11 cellular contexts compared by ENCODE assay signal in the genomic region with DNA sequence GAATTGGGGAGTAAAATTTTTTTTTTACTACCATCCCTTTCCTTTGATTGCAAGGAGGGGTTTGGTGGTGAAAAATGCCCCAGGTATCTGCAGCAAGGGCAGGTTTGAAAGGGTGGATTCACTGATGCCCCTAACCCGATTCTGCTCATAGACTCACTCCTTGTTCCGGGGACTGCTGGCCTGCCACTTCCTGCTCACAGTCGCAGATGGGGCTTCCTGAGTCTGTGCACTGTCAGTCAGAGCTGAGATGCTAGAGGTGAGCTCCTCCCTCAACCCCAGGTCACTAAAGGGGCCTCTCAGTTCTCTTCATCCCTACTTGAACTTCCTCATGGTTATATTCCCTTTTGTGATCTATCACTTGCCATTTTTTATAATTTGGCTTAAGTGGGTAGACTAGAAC.
DNase-seq lines count a peak whose midpoint lies in the region; ATAC-seq and TF ChIP-seq lines count a peak whose summit lies in the region.
"Had no signal": no experiment of that assay in that cellular context is flagged by ENCODE, and none has a peak within 500 bp of the region (broad histone marks: within the 10 kb centered on the region; RNA-seq: fewer than 3 reads in every experiment).

No MANE protein-coding gene starts in this region.

- H3K36me3 Mint-ChIP-seq in activated naive CD8-positive, alpha-beta T cell treated with anti-CD3 and anti-CD28 coated beads, Interleukin-2, amount 50 U/mL, for 24 hours (ENCODE audit: low read depth): peaks cover 28% of the 10 kb centered on the region

- H2AFZ ChIP-seq in DND-41 (ENCODE audit: low read depth, low read length): no peak overlapping the region

- no peak overlapping the region for H3K4me2 ChIP-seq in DND-41 (ENCODE audit: insufficient read depth, low read length)

- peak overlapping the region; percentile 68 for H3K27ac Mint-ChIP-seq in activated naive CD8-positive, alpha-beta T cell treated with anti-CD3 and anti-CD28 coated beads, Interleukin-2, amount 50 U/mL, for 24 hours

- no peak overlapping the region for H3K27ac ChIP-seq in DND-41 (ENCODE audit: low read length)
- H3K27ac ChIP-seq: left lung had no signal

- no peak overlapping the region for H3K4me3 ChIP-seq in DND-41 (ENCODE audit: low read depth in 1 of 2, low read length in 2 of 2)
- H3K4me3 ChIP-seq: K562, left lung had no signal

- no peak for TF ChIP-seq CTCF in DND-41 (IDR thresholded peaks at IDR 0.05; ENCODE audit: borderline replicate concordance, extremely low read depth, low read length, poor library complexity, severe bottlenecking)

- no peaks in the 10 kb centered on the region for H3K9me3 ChIP-seq in DND-41 (ENCODE audit: insufficient read depth, low read length, severe bottlenecking)
- H3K9me3 ChIP-seq: left lung had no signal

- H3K4me3 Mint-ChIP-seq in activated naive CD8-positive, alpha-beta T cell treated with anti-CD3 and anti-CD28 coated beads, Interleukin-2, amount 50 U/mL, for 24 hours: no peak overlapping the region

- peaks cover 8% of the 10 kb centered on the region for H3K9me3 Mint-ChIP-seq in activated naive CD8-positive, alpha-beta T cell treated with anti-CD3 and anti-CD28 coated beads, Interleukin-2, amount 50 U/mL, for 24 hours

- H3K4me1 ChIP-seq in DND-41 (ENCODE audit: insufficient read depth, low read length): no peaks in the 10 kb centered on the region
- H3K4me1 ChIP-seq: left lung had no signal

- H4K20me1 ChIP-seq in DND-41 (ENCODE audit: insufficient read depth, low read length): no peaks in the 10 kb centered on the region

- no peaks in the 10 kb centered on the region for H3K27me3 Mint-ChIP-seq in activated naive CD8-positive, alpha-beta T cell treated with anti-CD3 and anti-CD28 coated beads, Interleukin-2, amount 50 U/mL, for 24 hours

- no peaks in the 10 kb centered on the region for H3K27me3 ChIP-seq in DND-41 (ENCODE audit: insufficient read depth, low read length, poor library complexity)
- H3K27me3 ChIP-seq: left lung had no signal

- no peaks in the 10 kb centered on the region for H3K79me2 ChIP-seq in DND-41 (ENCODE audit: insufficient read depth, low read length)

- DNase-seq in DND-41 (peak; percentile 26), Kasumi-1 (lab: John Stamatoyannopoulos, UW) (peak; percentile 22 to 26), hypothalamus (lab: John Stamatoyannopoulos, UW) (no peak)
- DNase-seq in activated naive CD8-positive, alpha-beta T cell treated with anti-CD3 and anti-CD28 coated beads, Interleukin-2, amount 50 U/mL, for 24 hours: peak; percentile 22
- DNase-seq: left lung, OCI-M1 had no signal

- H3K4me1 Mint-ChIP-seq in activated naive CD8-positive, alpha-beta T cell treated with anti-CD3 and anti-CD28 coated beads, Interleukin-2, amount 50 U/mL, for 24 hours: peaks cover 23% of the 10 kb centered on the region

- H3K9ac ChIP-seq in DND-41 (ENCODE audit: low read depth, low read length): no peak overlapping the region

- H3K36me3 ChIP-seq in DND-41 (ENCODE audit: insufficient read depth, low read length): no peaks in the 10 kb centered on the region
- H3K36me3 ChIP-seq: left lung had no signal

- ATAC-seq in DND-41 (ENCODE audit: insufficient read depth, low read depth) (peak; percentile 82), GM21528 (IDR thresholded peaks at IDR 0.05; ENCODE audit: low FRiP score, unreplicated experiment) (peak; percentile 75), SK-N-SH treated with all-trans-retinoic acid at 6 μM for 48 hours (no peak), HG02763 (IDR thresholded peaks at IDR 0.05; ENCODE audit: unreplicated experiment) (no peak), HG02571 (IDR thresholded peaks at IDR 0.05; ENCODE audit: unreplicated experiment) (no peak)
- ATAC-seq in activated naive CD8-positive, alpha-beta T cell treated with anti-CD3 and anti-CD28 coated beads, Interleukin-2, amount 50 U/mL, for 24 hours: peak; percentile 83
- ATAC-seq: K562, left lung had no signal

TF ChIP-seq in SK-N-SH treated with all-trans-retinoic acid at 6 μM for 48 hours, 23 proteins besides CTCF, POLR2A, EP300 and RAD21:
- TF ChIP-seq GLIS3 (CRISPR knock-in tag; IDR thresholded peaks at IDR 0.05): no peak

Comparison
In these comparisons a context has a peak if more than half of its experiments do, and no peak if none do; other contexts are left out.
1. ATAC-seq: peak in DND-41 (single experiment), GM21528 (single experiment) and activated naive CD8-positive, alpha-beta T cell treated with anti-CD3 and anti-CD28 coated beads, Interleukin-2, amount 50 U/mL, for 24 hours (single experiment); none in SK-N-SH treated with all-trans-retinoic acid at 6 μM for 48 hours (single experiment), HG02763 (single experiment) and HG02571 (single experiment).
2. DNase-seq: peak in DND-41 (single experiment), Kasumi-1 (2 of 2) and activated naive CD8-positive, alpha-beta T cell treated with anti-CD3 and anti-CD28 coated beads, Interleukin-2, amount 50 U/mL, for 24 hours (single experiment); none in hypothalamus (0 of 51).